10 cellular contexts compared by ENCODE assay signal in the genomic region with DNA sequence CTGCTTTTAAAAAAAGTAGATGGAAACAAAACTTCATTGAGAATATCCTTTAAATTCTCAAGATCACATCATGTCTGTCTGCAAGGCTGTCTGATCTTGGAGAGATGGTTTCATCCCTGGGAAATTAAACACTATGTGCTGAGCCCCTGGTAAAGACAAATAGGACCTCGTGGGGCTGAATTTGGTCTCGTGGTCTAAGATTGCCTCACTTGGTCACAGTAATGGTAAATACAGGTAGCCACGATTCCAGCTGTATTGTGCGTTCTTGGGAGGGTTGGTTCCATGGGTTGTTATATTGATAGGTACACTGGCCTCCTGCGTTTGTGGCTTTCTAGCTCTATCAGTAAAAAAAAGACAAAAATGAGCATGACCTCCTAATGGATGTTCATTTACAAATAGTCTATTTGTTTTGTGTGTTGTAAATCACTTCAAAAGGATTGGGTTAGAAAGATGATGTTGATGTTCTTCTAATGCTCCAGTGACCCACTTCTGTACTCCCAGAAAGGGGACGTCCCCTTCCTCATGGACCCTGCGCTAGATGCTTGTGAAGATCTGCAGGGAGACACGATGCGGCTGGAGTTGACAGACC. TPM values are rescaled to one million over a fixed set of nuclear protein-coding genes. Genes with fewer than 3 reads are reported as not detected.
A peak's percentile ranks its signal among the peaks of the same experiment; 100 is the strongest.
DNase-seq lines count a peak whose midpoint lies in the region; ATAC-seq, FAIRE-seq and TF ChIP-seq lines count a peak whose summit lies in the region.
"Had no signal": no experiment of that assay in that cellular context is flagged by ENCODE, and none has a peak within 500 bp of the region (broad histone marks: within the 10 kb centered on the region; RNA-seq: fewer than 3 reads in every experiment).

No MANE protein-coding gene starts in this region.

- H3K27ac ChIP-seq in right cardiac atrium (ENCODE audit: low read length) (peak overlapping the region; percentile 36), astrocyte (ENCODE audit: low read depth, low read length) (no peak overlapping the region), mesenchymal stem cell (ENCODE audit: low read length, poor library complexity, severe bottlenecking) (no peak overlapping the region), vagina (peak overlapping the region; percentile 94)

- peaks cover 61% of the 10 kb centered on the region for H4K20me1 ChIP-seq in astrocyte (ENCODE audit: insufficient read depth, low read length)

- H3K18ac ChIP-seq in mesenchymal stem cell (ENCODE audit: low read depth in 1 of 2, low read length in 2 of 2), result no peak overlapping the region

- H4K91ac ChIP-seq in mesenchymal stem cell (ENCODE audit: low read length), result no peak overlapping the region

- H3K27me3 ChIP-seq in right cardiac atrium (ENCODE audit: control insufficient read depth, insufficient read depth), result no peaks in the 10 kb centered on the region
- H3K27me3 ChIP-seq in astrocyte (ENCODE audit: insufficient read depth, low read length), result no peaks in the 10 kb centered on the region
- no peaks in the 10 kb centered on the region for H3K27me3 ChIP-seq in mesenchymal stem cell (ENCODE audit: control insufficient read depth in 1 of 2, insufficient read depth in 1 of 2, low read length in 2 of 2)
- H3K27me3 ChIP-seq in vagina, result no peaks in the 10 kb centered on the region
- H3K27me3 ChIP-seq: pancreas had no signal

- DNase-seq in right cardiac atrium (no peak), Right ventricle myocardium superior (no peak), astrocyte (ENCODE audit: low read depth) (no peak), mesenchymal stem cell (peak; percentile 5), vagina (ENCODE audit: extremely low spot score in 2 of 2) (no peak), T1000 (lab: John Stamatoyannopoulos, UW) (no peak)
- DNase-seq: activated naive CD4-positive, alpha-beta T cell had no signal

- no peak for TF ChIP-seq CTCF in astrocyte (IDR thresholded peaks at IDR 0.05; ENCODE audit: insufficient read depth, low read depth, low read length)
- TF ChIP-seq CTCF in vagina (IDR thresholded peaks at IDR 0.05), result no peak

- no peak overlapping the region for H3K23ac ChIP-seq in mesenchymal stem cell (ENCODE audit: low read length in 2 of 2)

- no peak for ATAC-seq in right cardiac atrium
- ATAC-seq in Right ventricle myocardium superior (ENCODE audit: poor library complexity), result no peak
- no peak for ATAC-seq in HG02852 (IDR thresholded peaks at IDR 0.05; ENCODE audit: unreplicated experiment)
- no peak for ATAC-seq in HG02798 (IDR thresholded peaks at IDR 0.05; ENCODE audit: poor library complexity, unreplicated experiment)

- no peak overlapping the region for H2AK5ac ChIP-seq in mesenchymal stem cell (ENCODE audit: low read length, severe bottlenecking)

- H2BK5ac ChIP-seq in mesenchymal stem cell (ENCODE audit: low read depth, low read length, poor library complexity, severe bottlenecking), result no peak overlapping the region

- no peak for FAIRE-seq in astrocyte (lab: Jason Lieb, UNC)
- FAIRE-seq: pancreas had no signal

- no peak overlapping the region for H2BK12ac ChIP-seq in mesenchymal stem cell (ENCODE audit: low read length in 2 of 2)

- no peaks in the 10 kb centered on the region for H3K9me3 ChIP-seq in right cardiac atrium (ENCODE audit: control insufficient read depth, low read length)
- no peaks in the 10 kb centered on the region for H3K9me3 ChIP-seq in astrocyte (ENCODE audit: insufficient read depth, low read depth, low read length)
- H3K9me3 ChIP-seq in mesenchymal stem cell (ENCODE audit: control insufficient read depth, low read length), result no peaks in the 10 kb centered on the region
- H3K9me3 ChIP-seq in vagina, result no peaks in the 10 kb centered on the region
- H3K9me3 ChIP-seq: pancreas had no signal

- no peak overlapping the region for H2BK120ac ChIP-seq in mesenchymal stem cell (ENCODE audit: low read depth, low read length)

- peak overlapping the region; percentile 93 for H3K4me2 ChIP-seq in astrocyte (ENCODE audit: low read length)
- H3K4me2 ChIP-seq in mesenchymal stem cell (ENCODE audit: low read length, poor library complexity, severe bottlenecking), result no peak overlapping the region

- peaks cover 4% of the 10 kb centered on the region for H3K36me3 Mint-ChIP-seq in astrocyte (ENCODE audit: low read depth, unreplicated experiment)

- H2AFZ ChIP-seq in astrocyte (ENCODE audit: low read depth, low read length) (no peak overlapping the region), mesenchymal stem cell (ENCODE audit: low read depth, low read length) (no peak overlapping the region)

- no peak overlapping the region for H3K14ac ChIP-seq in mesenchymal stem cell (ENCODE audit: low read length in 2 of 2)

- no peak overlapping the region for H4K8ac ChIP-seq in mesenchymal stem cell (ENCODE audit: low read length)

- H3K4me1 Mint-ChIP-seq in astrocyte (ENCODE audit: low read depth, unreplicated experiment), result peaks cover 30% of the 10 kb centered on the region

- peak overlapping the region; percentile 89 for H3K4me3 ChIP-seq in right cardiac atrium (ENCODE audit: low read length)
- peak overlapping the region; percentile 89 for H3K4me3 ChIP-seq in astrocyte (ENCODE audit: insufficient read depth, low read depth, low read length)
- H3K4me3 ChIP-seq in mesenchymal stem cell (ENCODE audit: insufficient read depth in 1 of 2, low read depth in 1 of 2, low read length in 2 of 2), result peak overlapping the region in 1 of 2 experiments; percentile 84
- peak overlapping the region; percentile 64 to 83 for H3K4me3 ChIP-seq in vagina

- H3K4me1 ChIP-seq in right cardiac atrium (ENCODE audit: control insufficient read depth, insufficient read depth, low read length) (peaks cover 6% of the 10 kb centered on the region), astrocyte (ENCODE audit: insufficient read depth, low read length) (peaks cover 20% of the 10 kb centered on the region), mesenchymal stem cell (ENCODE audit: control insufficient read depth, insufficient read depth, low read depth, low read length) (peaks cover 9% of the 10 kb centered on the region), vagina (peaks cover 63% of the 10 kb centered on the region)

- H3K79me2 ChIP-seq in astrocyte (ENCODE audit: insufficient read depth, low read length), result peaks cover 64% of the 10 kb centered on the region

- 72% methylated on average over 9 of the region's 9 CpGs for WGBS in right cardiac atrium
- WGBS in mesenchymal stem cell, result 89% methylated on average over 9 of the region's 9 CpGs

- peak overlapping the region; percentile 94 for H3K4me3 Mint-ChIP-seq in astrocyte (ENCODE audit: unreplicated experiment)

- intact Hi-C loops in right cardiac atrium (cut with DNase I) (loop anchor here in 1 of 4 donors (10.0 kb wide), 1 partner anchor 70 kb away; the partner anchor contains the start of gene CEBPA), Right ventricle myocardium superior (cut with DNase I) (no loop called here), vagina (cut with DNase I) (no loop called here)

- no peaks in the 10 kb centered on the region for H3K27me3 Mint-ChIP-seq in astrocyte (ENCODE audit: low read depth, unreplicated experiment)

- no peak for TF ChIP-seq POLR2A in vagina (IDR thresholded peaks at IDR 0.05)

- H3K9me3 Mint-ChIP-seq in astrocyte (ENCODE audit: unreplicated experiment), result no peaks in the 10 kb centered on the region

- H3K36me3 ChIP-seq in astrocyte (ENCODE audit: insufficient read depth, low read length) (no peaks in the 10 kb centered on the region), mesenchymal stem cell (ENCODE audit: control insufficient read depth in 1 of 2, insufficient read depth in 2 of 2, low read depth in 1 of 2, low read length in 2 of 2) (peaks cover 7 to 13% of the 10 kb centered on the region in 2 experiments), vagina (peaks cover 0 to 12% of the 10 kb centered on the region in 2 donors)
- H3K36me3 ChIP-seq: pancreas had no signal

- no peak overlapping the region for H2BK15ac ChIP-seq in mesenchymal stem cell (ENCODE audit: low read depth, poor library complexity, severe bottlenecking)

- H3K4ac ChIP-seq in mesenchymal stem cell (ENCODE audit: low read depth in 1 of 2, low read length in 2 of 2), result no peak overlapping the region

- H3K27ac Mint-ChIP-seq in astrocyte (ENCODE audit: unreplicated experiment), result peak overlapping the region; percentile 92

- peaks cover 8% of the 10 kb centered on the region for H3K79me1 ChIP-seq in mesenchymal stem cell (replicated peaks; ENCODE audit: low read length, poor library complexity, severe bottlenecking)

- H3K9ac ChIP-seq in astrocyte (ENCODE audit: low read length) (peak overlapping the region; percentile 97), mesenchymal stem cell (ENCODE audit: low read length) (peak overlapping the region; percentile 95)

RNA-seq across cellular contexts. Expression of gene CEBPG, which starts 1.7 kb away (rescaled TPM):
- total RNA-seq in right cardiac atrium, result 10 to 100 TPM; 13.1 to 18.3 (median 15.7) TPM
- 12.7 TPM for polyA plus RNA-seq in right cardiac atrium
- total RNA-seq in Right ventricle myocardium superior, result 16.1 TPM
- total RNA-seq in astrocyte, result 31.7 and 34.0 TPM in 2 replicates
- 12.3 TPM for polyA plus RNA-seq in mesenchymal stem cell (2013, experiment 1 of 2)
- 12.5 TPM for polyA plus RNA-seq in mesenchymal stem cell (2013, experiment 2 of 2)
- 20.9 TPM for total RNA-seq in vagina

Comparison
In these comparisons a context has a peak if more than half of its experiments do, and no peak if none do; other contexts are left out.
1. H3K27ac ChIP-seq: peak in right cardiac atrium (single experiment) and vagina (single experiment); none in astrocyte (single experiment) and mesenchymal stem cell (single experiment).